In genomic region chr11:112227002-112227401, GRCh38 we compare ENCODE assay signal across 9 cellular contexts. TPM values are rescaled to one million over a fixed set of nuclear protein-coding genes. Genes with fewer than 3 reads are reported as not detected.
A peak's percentile ranks its signal among the peaks of the same experiment; 100 is the strongest.
DNase-seq lines count a peak whose midpoint lies in the region; ATAC-seq and TF ChIP-seq lines count a peak whose summit lies in the region.
"Had no signal": no experiment of that assay in that cellular context is flagged by ENCODE, and none has a peak within 500 bp of the region (broad histone marks: within the 10 kb centered on the region; RNA-seq: fewer than 3 reads in every experiment).

No MANE protein-coding gene starts in this region.

- peak overlapping the region; percentile 91 for H3K27ac Mint-ChIP-seq in activated naive CD4-positive, alpha-beta T cell treated with anti-CD3 and anti-CD28 coated beads, Interleukin-2, amount 50 U/mL, for 24 hours
- H3K27ac Mint-ChIP-seq in T-helper 17 cell: peak overlapping the region; percentile 91

- TF ChIP-seq POLR2A in ovary (IDR thresholded peaks at IDR 0.05): no peak

- TF ChIP-seq EP300 in ovary (IDR thresholded peaks at IDR 0.05): no peak

- peak overlapping the region; percentile 92 for H3K4me3 ChIP-seq in fibroblast of mammary gland (ENCODE audit: control insufficient read depth, low read depth, low read length)
- peak overlapping the region; percentile 61 for H3K4me3 ChIP-seq in ovary

- TF ChIP-seq CTCF in fibroblast of mammary gland (conservative IDR thresholded peaks at IDR 0.05; ENCODE audit: control insufficient read depth, insufficient read depth, low read depth, low read length) (no peak), ovary (IDR thresholded peaks at IDR 0.05) (no peak)

- peaks cover 3% of the 10 kb centered on the region for H3K4me1 ChIP-seq in ovary (ENCODE audit: insufficient read depth)

- H3K27ac ChIP-seq in ovary: peak overlapping the region in 1 of 2 donors; percentile 96

- H3K36me3 ChIP-seq in ovary: no peaks in the 10 kb centered on the region

- peaks cover 28% of the 10 kb centered on the region for H3K4me1 Mint-ChIP-seq in activated naive CD4-positive, alpha-beta T cell treated with anti-CD3 and anti-CD28 coated beads, Interleukin-2, amount 50 U/mL, for 24 hours
- peaks cover 22% of the 10 kb centered on the region for H3K4me1 Mint-ChIP-seq in T-helper 17 cell

- no peaks in the 10 kb centered on the region for H3K27me3 ChIP-seq in ovary

- no peaks in the 10 kb centered on the region for H3K27me3 Mint-ChIP-seq in activated naive CD4-positive, alpha-beta T cell treated with anti-CD3 and anti-CD28 coated beads, Interleukin-2, amount 50 U/mL, for 24 hours
- H3K27me3 Mint-ChIP-seq in T-helper 17 cell: no peaks in the 10 kb centered on the region

- ATAC-seq in T-helper 17 cell: no peak
- ATAC-seq in HG02840 (IDR thresholded peaks at IDR 0.05; ENCODE audit: low FRiP score, unreplicated experiment): no peak

- peaks cover 11% of the 10 kb centered on the region for H3K36me3 Mint-ChIP-seq in activated naive CD4-positive, alpha-beta T cell treated with anti-CD3 and anti-CD28 coated beads, Interleukin-2, amount 50 U/mL, for 24 hours
- H3K36me3 Mint-ChIP-seq in T-helper 17 cell (ENCODE audit: low read depth): no peaks in the 10 kb centered on the region

- no peaks in the 10 kb centered on the region for H3K9me3 Mint-ChIP-seq in activated naive CD4-positive, alpha-beta T cell treated with anti-CD3 and anti-CD28 coated beads, Interleukin-2, amount 50 U/mL, for 24 hours

- no peak for DNase-seq in activated naive CD4-positive, alpha-beta T cell (lab: John Stamatoyannopoulos, UW)
- DNase-seq in T-helper 17 cell: no peak
- peak; percentile 55 for DNase-seq in fibroblast of mammary gland (ENCODE audit: low read depth)
- DNase-seq in ovary: peak in 1 of 5 donors; percentile 20
- no peak for DNase-seq in DMS79 (lab: John Stamatoyannopoulos, UW)
- no peak for DNase-seq in stimulated activated CD8-positive, alpha-beta memory T cell treated with anti-CD3 and anti-CD28 coated beads, Interleukin-4, amount 100 ng/mL, for 48 hours

- H3K4me3 Mint-ChIP-seq in activated naive CD4-positive, alpha-beta T cell treated with anti-CD3 and anti-CD28 coated beads, Interleukin-2, amount 50 U/mL, for 24 hours: peak overlapping the region; percentile 92
- peak overlapping the region; percentile 90 for H3K4me3 Mint-ChIP-seq in T-helper 17 cell

- H3K9me3 ChIP-seq in T-helper 17 cell (ENCODE audit: control insufficient read depth, low read length, poor library complexity, severe bottlenecking): no peaks in the 10 kb centered on the region
- H3K9me3 ChIP-seq in ovary: no peaks in the 10 kb centered on the region

- intact Hi-C loops in ovary (cut with DNase I): no loop called here

- WGBS in ovary, 3 donors: 3% methylated on average over 12 of the region's 12 CpGs

RNA-seq across cellular contexts. Expression of gene PTS, which starts 0.8 kb away (rescaled TPM):
- total RNA-seq in T-helper 17 cell: 10 to 100 TPM; 66.7 to 69.6 TPM
- total RNA-seq in ovary: 10 to 100 TPM; 21.4 to 39.7 (median 26.3) TPM
- polyA plus RNA-seq in ovary: 10 to 100 TPM; 18.3 to 35.5 TPM

RNA-seq across cellular contexts. Expression of gene PLET1, which starts 33.7 kb away (rescaled TPM):
- total RNA-seq in T-helper 17 cell (not detected), ovary (not detected)
- not detected for polyA plus RNA-seq in ovary
- total RNA-seq: pulmonary artery endothelial cell had no signal

RNA-seq across cellular contexts. Expression of gene BCO2, which starts 51.7 kb away (rescaled TPM):
- total RNA-seq in T-helper 17 cell (1 to 10 TPM; 2.5 to 2.7 TPM), ovary (10 to 100 TPM in 1 of 7 donors, 1 to 10 TPM in 6; 2.9 to 11.7 (median 4.4) TPM)
- 1 to 10 TPM; 1.2 to 3.2 TPM for polyA plus RNA-seq in ovary

RNA-seq across cellular contexts. Expression of gene TEX12, which starts 59.8 kb away (rescaled TPM):
- total RNA-seq in T-helper 17 cell (under 1 TPM; 0.32 to 0.52 TPM), ovary (1 to 10 TPM in 1 of 7 donors, under 1 TPM in 5, not detected in 1; 0.23 to 1.3 (median 0.52) TPM)
- polyA plus RNA-seq in ovary: under 1 TPM; 0.11 to 0.62 TPM
- total RNA-seq: pulmonary artery endothelial cell had no signal
